In genomic region chr14:100076630-100077029, GRCh38 we compare ENCODE assay signal across 9 cellular contexts. TPM values are rescaled to one million over a fixed set of nuclear protein-coding genes. Genes with fewer than 3 reads are reported as not detected.
DNase-seq lines count a peak whose midpoint lies in the region; ATAC-seq and TF ChIP-seq lines count a peak whose summit lies in the region.
"Had no signal": no experiment of that assay in that cellular context is flagged by ENCODE, and none has a peak within 500 bp of the region (broad histone marks: within the 10 kb centered on the region; RNA-seq: fewer than 3 reads in every experiment).

No MANE protein-coding gene starts in this region.

- peak overlapping the region; percentile 3 to 81 (median 50) for H3K4me3 Mint-ChIP-seq in naive B cell

- H3K36me3 Mint-ChIP-seq in naive B cell, result peaks cover 7 to 30% of the 10 kb centered on the region in 2 donors

- TF ChIP-seq CTCF in AG09319 (IDR thresholded peaks at IDR 0.05; ENCODE audit: low read depth, low read length) (no peak), breast epithelium (IDR thresholded peaks at IDR 0.05) (no peak), BE2C (IDR thresholded peaks at IDR 0.05; ENCODE audit: low read depth, low read length) (no peak)

- H3K27me3 Mint-ChIP-seq in naive B cell, result no peaks in the 10 kb centered on the region

- TF ChIP-seq POLR2A in breast epithelium (IDR thresholded peaks at IDR 0.05), result no peak

- H3K4me1 ChIP-seq in breast epithelium, result peaks cover 9 to 19% of the 10 kb centered on the region in 2 donors
- H3K4me1 ChIP-seq in BE2C, result peaks cover 14% of the 10 kb centered on the region

- no peak overlapping the region for H3K4me3 ChIP-seq in breast epithelium
- no peak overlapping the region for H3K4me3 ChIP-seq in BE2C (ENCODE audit: low read depth, low read length)
- H3K4me3 ChIP-seq: SK-N-MC had no signal

- no peaks in the 10 kb centered on the region for H3K36me3 ChIP-seq in breast epithelium
- no peaks in the 10 kb centered on the region; the same call in 1 of the 2 replicates for H3K36me3 ChIP-seq in BE2C

- H3K27ac ChIP-seq in breast epithelium, result peak overlapping the region; percentile 76 to 80
- H3K27ac ChIP-seq: SK-N-MC had no signal

- intact Hi-C loops in breast epithelium (cut with DNase I; ENCODE audit: low total_unique reads), result no loop called here

- H3K9me3 ChIP-seq in breast epithelium (no peaks in the 10 kb centered on the region), BE2C (no peaks in the 10 kb centered on the region)

- H3K4me1 Mint-ChIP-seq in naive B cell, result peaks cover 83 to 98% (median 88%) of the 10 kb centered on the region in 3 donors

- ATAC-seq in naive B cell (ENCODE audit: low read depth in 2 of 2) (no peak), HG02938 (IDR thresholded peaks at IDR 0.05; ENCODE audit: unreplicated experiment) (no peak)

- peak overlapping the region; percentile 46 to 98 (median 90) for H3K27ac Mint-ChIP-seq in naive B cell

- H3K9me3 Mint-ChIP-seq in naive B cell, result no peaks in the 10 kb centered on the region

- peak; percentile 43 for DNase-seq in AG09319 (ENCODE audit: extremely low read depth, low read depth)
- peak; percentile 71 for DNase-seq in LHCN-M2 (ENCODE audit: low read depth)
- DNase-seq in breast epithelium (ENCODE audit: low spot score in 2 of 2), result no peak
- no peak for DNase-seq in naive B cell
- no peak for DNase-seq in Ammon's horn (ENCODE audit: low spot score)
- no peak for DNase-seq in BE2C
- DNase-seq in amniotic stem cell (lab: John Stamatoyannopoulos, UW), result no peak

- no peaks in the 10 kb centered on the region for H3K27me3 ChIP-seq in breast epithelium
- H3K27me3 ChIP-seq in BE2C, result no peaks in the 10 kb centered on the region

RNA-seq across cellular contexts. Expression of gene EVL, which starts 11.4 kb away (rescaled TPM):
- total RNA-seq in LHCN-M2 (2014; rRNA removed) (24.1 and 169 TPM in 2 replicates), breast epithelium (100 to 1,000 TPM in 2 of 3 donors, 10 to 100 TPM in 1; 50.7 to 116 (median 107) TPM)
- 23.0 TPM for polyA plus RNA-seq in LHCN-M2 (2012)
- polyA plus RNA-seq in naive B cell (ENCODE audit: low read depth in 6 of 6), result 100 to 1,000 TPM in 2 of 6 donors, 10 to 100 TPM in 4; 76.5 to 135 (median 89.8) TPM
- polyA plus RNA-seq in BE2C (2012; ENCODE audit: insufficient read depth, insufficient read length, low read depth), result 190 TPM

Comparison
In these comparisons a context has a peak if more than half of its experiments do, and no peak if none do; other contexts are left out.
1. DNase-seq: peak in AG09319 (single experiment) and LHCN-M2 (single experiment); none in breast epithelium (0 of 2), naive B cell (single experiment), Ammon's horn (single experiment), BE2C (single experiment) and amniotic stem cell (single experiment).